In genomic region chr10:44249490-44249889, GRCh38 we compare ENCODE assay signal across 19 cellular contexts.
DNase-seq lines count a peak whose midpoint lies in the region; ATAC-seq, FAIRE-seq and TF ChIP-seq lines count a peak whose summit lies in the region.
"Had no signal": no experiment of that assay in that cellular context is flagged by ENCODE, and none has a peak within 500 bp of the region (broad histone marks: within the 10 kb centered on the region; RNA-seq: fewer than 3 reads in every experiment).

No MANE protein-coding gene starts in this region.

- peak overlapping the region; percentile 71; the same call in 2 of the 3 replicates for H3K27ac ChIP-seq in K562 (ENCODE audit: extremely low read depth, low read depth, low read length)
- H3K27ac ChIP-seq in trophoblast cell (ENCODE audit: low read depth, low read length) = no peak overlapping the region
- H3K27ac ChIP-seq in gastroesophageal sphincter = no peak overlapping the region
- H3K27ac ChIP-seq: HL-60, Peyer's patch had no signal

- TF ChIP-seq RAD21 in K562 (CRISPR knock-in tag; conservative IDR thresholded peaks at IDR 0.05 in 1 of 2, IDR thresholded peaks at IDR 0.05 in 1 of 2) = no peak

- no peaks in the 10 kb centered on the region for H3K79me2 ChIP-seq in K562 (ENCODE audit: control insufficient read depth, insufficient read depth, low read length)
- H3K79me2 ChIP-seq in trophoblast cell (ENCODE audit: control insufficient read depth, insufficient read depth, low read length, poor library complexity) = no peaks in the 10 kb centered on the region

- POLR2A ChIA-PET in K562 (lab: Yijun Ruan, JAX) = interaction anchor here (0.6 to 2.9 kb wide), 4 partner anchors 8 to 754 kb away, joined by 4 to 13 read pairs (median 6); no protein-coding TSS in a partner anchor

- H3K14ac ChIP-seq in trophoblast cell (ENCODE audit: low read length) = no peak overlapping the region

- no TSS peak for BruUV-seq in K562 (replicated peaks; lab: Mats Ljungman, UMichigan)

- no peak overlapping the region for H3K23ac ChIP-seq in trophoblast cell (ENCODE audit: low read length)

- no peaks in the 10 kb centered on the region for H3K36me3 ChIP-seq in ES-I3 (ENCODE audit: insufficient read depth, low read length)
- no peaks in the 10 kb centered on the region for H3K36me3 ChIP-seq in K562 (ENCODE audit: control insufficient read depth, insufficient read depth, low read length)
- no peaks in the 10 kb centered on the region for H3K36me3 ChIP-seq in trophoblast cell (ENCODE audit: control insufficient read depth in 1 of 2, insufficient read depth in 2 of 2, low read length in 2 of 2)
- no peaks in the 10 kb centered on the region for H3K36me3 ChIP-seq in gastroesophageal sphincter
- H3K36me3 ChIP-seq: Peyer's patch had no signal

- no peaks in the 10 kb centered on the region for H4K20me1 ChIP-seq in K562 (replicated peaks; ENCODE audit: control insufficient read depth, insufficient read depth, low read length)

- no peak overlapping the region for H4K8ac ChIP-seq in trophoblast cell (ENCODE audit: low read depth, low read length)

- no peaks in the 10 kb centered on the region for H3K27me3 ChIP-seq in K562 (ENCODE audit: control insufficient read depth in 2 of 2, insufficient read depth in 2 of 2, low read length in 2 of 2)
- no peaks in the 10 kb centered on the region for H3K27me3 ChIP-seq in trophoblast cell (ENCODE audit: insufficient read depth, low read length)
- H3K27me3 ChIP-seq in gastroesophageal sphincter = no peaks in the 10 kb centered on the region
- H3K27me3 ChIP-seq: Peyer's patch had no signal

- TF ChIP-seq POLR2A in K562 (conservative IDR thresholded peaks at IDR 0.05) (peak; percentile 42; the same call in 1 of the 2 replicates), gastroesophageal sphincter (IDR thresholded peaks at IDR 0.05) (no peak)

- intact Hi-C loops in K562 (cut with micrococcal nuclease) = no loop called here

- TF ChIP-seq EP300 in K562 (IDR thresholded peaks at IDR 0.05; ENCODE audit: low read length) (no peak), gastroesophageal sphincter (IDR thresholded peaks at IDR 0.05) (no peak)

- H4K12ac ChIP-seq in trophoblast cell (ENCODE audit: low read depth, low read length) = no peak overlapping the region

- ATAC-seq in K562 (peak; percentile 93), gastroesophageal sphincter (no peak)
- ATAC-seq: HCT116, T-cell had no signal

- H3K9me3 ChIP-seq in ES-I3 (ENCODE audit: control insufficient read depth, insufficient read depth, low read length) = no peaks in the 10 kb centered on the region; the same call in 1 of the 2 replicates
- H3K9me3 ChIP-seq in K562 (replicated peaks; ENCODE audit: control insufficient read depth, insufficient read depth, low read depth, low read length) = no peaks in the 10 kb centered on the region
- no peaks in the 10 kb centered on the region for H3K9me3 ChIP-seq in trophoblast cell (ENCODE audit: insufficient read depth, low read depth, low read length)
- peaks cover 0 to 13% (median 0%) of the 10 kb centered on the region in 3 donors for H3K9me3 ChIP-seq in gastroesophageal sphincter
- H3K9me3 ChIP-seq: Peyer's patch, SK-N-SH had no signal

- H3K18ac ChIP-seq in trophoblast cell (ENCODE audit: low read length) = no peak overlapping the region

- no peak overlapping the region for H2BK12ac ChIP-seq in trophoblast cell (ENCODE audit: low read length)

- H2AFZ ChIP-seq in K562 (ENCODE audit: low read depth, low read length) (peak overlapping the region; percentile 96), trophoblast cell (ENCODE audit: insufficient read depth, low read length, poor library complexity) (peak overlapping the region; percentile 30)

- H3K4me3 ChIP-seq in K562 = peak overlapping the region; percentile 24
- H3K4me3 ChIP-seq in trophoblast cell (ENCODE audit: low read depth, low read length) = no peak overlapping the region
- no peak overlapping the region for H3K4me3 ChIP-seq in gastroesophageal sphincter
- H3K4me3 ChIP-seq: Peyer's patch had no signal

- peaks cover 3% of the 10 kb centered on the region for H3K79me1 ChIP-seq in trophoblast cell (ENCODE audit: low read length)

- peak overlapping the region; percentile 69 for H3K4me2 ChIP-seq in K562 (ENCODE audit: insufficient read depth, low read length)
- H3K4me2 ChIP-seq in trophoblast cell (ENCODE audit: low read length) = no peak overlapping the region
- H3K4me2 ChIP-seq: SK-N-SH had no signal

- CTCF ChIA-PET in K562 (lab: Yijun Ruan, JAX; ENCODE audit: low intra/inter-chr PET ratio) = no interaction called here

- no peak for FAIRE-seq in K562 (lab: Jason Lieb, UNC)

- H3K4ac ChIP-seq in trophoblast cell (ENCODE audit: low read depth, low read length) = no peak overlapping the region

- H4K91ac ChIP-seq in trophoblast cell (ENCODE audit: low read depth, low read length) = peak overlapping the region; percentile 25

- 5% methylated on average over 11 of the region's 11 CpGs for WGBS in K562 (ENCODE audit: insufficient coverage, low coverage, missing lambda C conversion rate)
- no CpG with 5 or more reads among the region's 11 CpGs for WGBS in trophoblast cell (ENCODE audit: extremely low coverage, insufficient coverage, insufficient read length)
- 83 to 97% methylated on average over 1 to 6 of the region's 11 CpGs for WGBS in gastroesophageal sphincter (ENCODE audit: low coverage in 1 of 2), 2 donors

- H3K4me1 ChIP-seq in ES-I3 (ENCODE audit: insufficient read depth, low read length) = no peaks in the 10 kb centered on the region; the same call in 1 of the 2 replicates
- no peaks in the 10 kb centered on the region for H3K4me1 ChIP-seq in K562 (replicated peaks in 1 of 2; ENCODE audit: control insufficient read depth in 2 of 2, insufficient read depth in 2 of 2, low read length in 2 of 2)
- H3K4me1 ChIP-seq in trophoblast cell (ENCODE audit: control insufficient read depth in 1 of 2, insufficient read depth in 2 of 2, low read length in 2 of 2) = no peaks in the 10 kb centered on the region
- peaks cover 0 to 6% (median 0%) of the 10 kb centered on the region in 3 donors for H3K4me1 ChIP-seq in gastroesophageal sphincter
- H3K4me1 ChIP-seq: Caco-2, Peyer's patch had no signal

- no peak overlapping the region for H2BK5ac ChIP-seq in trophoblast cell (ENCODE audit: low read depth, low read length, poor library complexity)

- no peak overlapping the region for H2BK120ac ChIP-seq in trophoblast cell (ENCODE audit: insufficient read depth, low read length, poor library complexity)

- H3K9ac ChIP-seq in ES-I3 (ENCODE audit: low read depth, low read length) (peak overlapping the region; percentile 55; the same call in 1 of the 2 replicates), K562 (ENCODE audit: insufficient read depth in 1 of 2, low read depth in 2 of 2, low read length in 2 of 2) (peak overlapping the region in 1 of 2 experiments; percentile 72; a peak in 2 of 4 replicates), trophoblast cell (ENCODE audit: low read length) (no peak overlapping the region)
- H3K9ac ChIP-seq: SK-N-SH had no signal

- DNase-seq in M059J (ENCODE audit: low read depth) = peak; percentile 24
- peak in 1 of 4 experiments; percentile 56 for DNase-seq in K562 (ENCODE audit: extremely low read depth in 1 of 4, low spot score in 3 of 4)
- DNase-seq in trophoblast cell = no peak
- no peak for DNase-seq in NCI-H187 (lab: John Stamatoyannopoulos, UW)
- no peak for DNase-seq in NCI-H2227 treated with DMSO at 0.1 percent for 48 hours (lab: John Stamatoyannopoulos, UW)
- DNase-seq: Caco-2, DMS153, MM.1S, NCI-H1105, NCI-H187 treated with DMSO at 0.1 percent for 48 hours, NCI-H446, NCI-H69, Peyer's patch, SK-N-SH, T-cell had no signal

- no peak overlapping the region for H2AK5ac ChIP-seq in trophoblast cell (ENCODE audit: low read length)

- TF ChIP-seq CTCF in K562 (IDR thresholded peaks at IDR 0.05 in 2 of 3, conservative IDR thresholded peaks at IDR 0.05 in 1 of 3; ENCODE audit: insufficient read depth in 2 of 3, low read depth in 1 of 3, low read length in 3 of 3) = no peak
- TF ChIP-seq CTCF in gastroesophageal sphincter (IDR thresholded peaks at IDR 0.05) = no peak

- H3K9me1 ChIP-seq in K562 (ENCODE audit: control insufficient read depth, insufficient read depth, low read length) = no peaks in the 10 kb centered on the region

- in situ Hi-C loops in K562 (cut with MboI) = no loop called here

TF ChIP-seq in K562, 482 proteins besides CTCF, POLR2A, EP300 and RAD21:
- no peak for TF ChIP-seq ZBTB7A (IDR thresholded peaks at IDR 0.05; ENCODE audit: borderline replicate concordance, control insufficient read depth, low read depth, low read length)
- peak; percentile 68 to 75; a peak in 2 of 4 replicates for TF ChIP-seq FOXK2 (conservative IDR thresholded peaks at IDR 0.05 in 1 of 2, IDR thresholded peaks at IDR 0.05 in 1 of 2; ENCODE audit: low read depth in 2 of 2)
- TF ChIP-seq NFRKB (IDR thresholded peaks at IDR 0.05; ENCODE audit: low read depth) = 0 out of 2 replicates have a peak, but pooled peaks have one; percentile 71
- TF ChIP-seq ZNF717 (CRISPR knock-in tag; IDR thresholded peaks at IDR 0.05) = no peak
- peak; percentile 44; the same call in 1 of the 2 replicates for TF ChIP-seq EHMT2 (IDR thresholded peaks at IDR 0.05)
- TF ChIP-seq ELF1 (tag; IDR thresholded peaks at IDR 0.05) = 0 out of 2 replicates have a peak, but pooled peaks have one; percentile 20
- TF ChIP-seq SETDB1 (IDR thresholded peaks at IDR 0.05; ENCODE audit: low read length) = no peak
- TF ChIP-seq YY1 (IDR thresholded peaks at IDR 0.05; ENCODE audit: borderline replicate concordance in 1 of 3, control insufficient read depth in 1 of 3, extremely low read depth in 1 of 3, insufficient read depth in 3 of 3, insufficient read length in 1 of 3, insufficient replicate concordance in 2 of 3, low read depth in 1 of 3, low read length in 2 of 3) = peak in 1 of 3 experiments; percentile 78
- TF ChIP-seq FOXA3 (CRISPR knock-in tag; conservative IDR thresholded peaks at IDR 0.05 in 1 of 2, IDR thresholded peaks at IDR 0.05 in 1 of 2) = 0 out of 4 replicates have a peak, but pooled peaks of 1 of the 2 experiments have one; percentile 34
- 0 out of 2 replicates have a peak, but pooled peaks have one; percentile 32 for TF ChIP-seq EGR1 (conservative IDR thresholded peaks at IDR 0.05)
